In genomic region chr1:151251656-151252470, GRCh38 we compare ENCODE assay signal across 8 cellular contexts. TPM values are rescaled to one million over a fixed set of nuclear protein-coding genes. Genes with fewer than 3 reads are reported as not detected.
DNase-seq lines count a peak whose midpoint lies in the region; ATAC-seq and TF ChIP-seq lines count a peak whose summit lies in the region.

No MANE protein-coding gene starts in this region.

- in situ Hi-C loops in GM13976 (cut with MboI; ENCODE audit: low sequenced_read_pairs, unreplicated experiment): no loop called here

- H3K9ac ChIP-seq in SK-N-MC (ENCODE audit: insufficient read length): no peak overlapping the region

- peak; percentile 99 for TF ChIP-seq CTCF in 22Rv1 (IDR thresholded peaks at IDR 0.05)
- peak; percentile 79 for TF ChIP-seq CTCF in GM13976 (IDR thresholded peaks at IDR 0.05; ENCODE audit: borderline replicate concordance, control extremely low read depth, extremely low read depth, insufficient read depth, missing control alignments)

- no peaks in the 10 kb centered on the region for H3K9me3 Mint-ChIP-seq in activated naive CD4-positive, alpha-beta T cell treated with anti-CD3 and anti-CD28 coated beads, Interleukin-2, amount 50 U/mL, for 72 hours

- H3K36me3 Mint-ChIP-seq in activated naive CD4-positive, alpha-beta T cell treated with anti-CD3 and anti-CD28 coated beads, Interleukin-2, amount 50 U/mL, for 72 hours: peaks cover 8 to 19% of the 10 kb centered on the region in 2 donors

- H3K36me3 ChIP-seq in SK-N-MC (ENCODE audit: insufficient read depth, low read length): peaks cover 27% of the 10 kb centered on the region

- H3K27ac Mint-ChIP-seq in activated naive CD4-positive, alpha-beta T cell treated with anti-CD3 and anti-CD28 coated beads, Interleukin-2, amount 50 U/mL, for 72 hours: no peak overlapping the region

- peak overlapping the region; percentile 24 for H3K27ac ChIP-seq in 22Rv1
- 0 out of 2 replicates have a peak overlapping the region, but pooled peaks have one; percentile 21 for H3K27ac ChIP-seq in SK-N-MC

- intact Hi-C loops in Right ventricle myocardium superior (cut with DNase I): loop anchor here (2.0 kb wide), 1 partner anchor 57 kb away; no protein-coding TSS in a partner anchor

- no peak overlapping the region for H3K4me3 ChIP-seq in SK-N-MC

- peak; percentile 81 for DNase-seq in GM13976 (ENCODE audit: low spot score)
- peak; percentile 84 for DNase-seq in NCI-H1105 treated with DMSO at 0.1 percent for 48 hours (lab: John Stamatoyannopoulos, UW)
- peak; percentile 71 for DNase-seq in SK-N-MC (ENCODE audit: low read depth, low spot score)
- peak in 1 of 2 donors; percentile 54 for DNase-seq in activated naive CD4-positive, alpha-beta T cell treated with anti-CD3 and anti-CD28 coated beads, Interleukin-2, amount 50 U/mL, for 72 hours (ENCODE audit: low spot score in 2 of 2)
- peak; percentile 75 for DNase-seq in Right ventricle myocardium superior
- DNase-seq in pulmonary artery endothelial cell (ENCODE audit: low read depth, low spot score): peak; percentile 59

- no peaks in the 10 kb centered on the region for H3K9me3 ChIP-seq in SK-N-MC (ENCODE audit: low read depth, low read length)

- ATAC-seq in activated naive CD4-positive, alpha-beta T cell treated with anti-CD3 and anti-CD28 coated beads, Interleukin-2, amount 50 U/mL, for 72 hours: peak; percentile 19 to 54
- ATAC-seq in Right ventricle myocardium superior (ENCODE audit: poor library complexity): peak; percentile 50
- ATAC-seq in GM18868 (IDR thresholded peaks at IDR 0.05; ENCODE audit: unreplicated experiment): no peak

RNA-seq across cellular contexts. Expression of gene PSMD4, which starts 2.7 kb away (rescaled TPM):
- 100 to 1,000 TPM; 185 to 189 TPM for total RNA-seq in activated naive CD4-positive, alpha-beta T cell treated with anti-CD3 and anti-CD28 coated beads, Interleukin-2, amount 50 U/mL, for 72 hours
- 138 TPM for total RNA-seq in Right ventricle myocardium superior
- total RNA-seq in pulmonary artery endothelial cell: 263 and 288 TPM in 2 replicates

RNA-seq across cellular contexts. Expression of gene ZNF687, which starts 30.2 kb away (rescaled TPM):
- 10 to 100 TPM; 28.0 to 29.0 TPM for total RNA-seq in activated naive CD4-positive, alpha-beta T cell treated with anti-CD3 and anti-CD28 coated beads, Interleukin-2, amount 50 U/mL, for 72 hours
- total RNA-seq in Right ventricle myocardium superior (12.4 TPM), pulmonary artery endothelial cell (6.2 and 6.9 TPM in 2 replicates)

RNA-seq across cellular contexts. Expression of gene PIP5K1A, which starts 53.5 kb away (rescaled TPM):
- 100 to 1,000 TPM in 1 of 2 donors, 10 to 100 TPM in 1; 88.0 to 137 TPM for total RNA-seq in activated naive CD4-positive, alpha-beta T cell treated with anti-CD3 and anti-CD28 coated beads, Interleukin-2, amount 50 U/mL, for 72 hours
- total RNA-seq in Right ventricle myocardium superior (33.5 TPM), pulmonary artery endothelial cell (61.1 and 73.7 TPM in 2 replicates)
